In the genomic region with DNA sequence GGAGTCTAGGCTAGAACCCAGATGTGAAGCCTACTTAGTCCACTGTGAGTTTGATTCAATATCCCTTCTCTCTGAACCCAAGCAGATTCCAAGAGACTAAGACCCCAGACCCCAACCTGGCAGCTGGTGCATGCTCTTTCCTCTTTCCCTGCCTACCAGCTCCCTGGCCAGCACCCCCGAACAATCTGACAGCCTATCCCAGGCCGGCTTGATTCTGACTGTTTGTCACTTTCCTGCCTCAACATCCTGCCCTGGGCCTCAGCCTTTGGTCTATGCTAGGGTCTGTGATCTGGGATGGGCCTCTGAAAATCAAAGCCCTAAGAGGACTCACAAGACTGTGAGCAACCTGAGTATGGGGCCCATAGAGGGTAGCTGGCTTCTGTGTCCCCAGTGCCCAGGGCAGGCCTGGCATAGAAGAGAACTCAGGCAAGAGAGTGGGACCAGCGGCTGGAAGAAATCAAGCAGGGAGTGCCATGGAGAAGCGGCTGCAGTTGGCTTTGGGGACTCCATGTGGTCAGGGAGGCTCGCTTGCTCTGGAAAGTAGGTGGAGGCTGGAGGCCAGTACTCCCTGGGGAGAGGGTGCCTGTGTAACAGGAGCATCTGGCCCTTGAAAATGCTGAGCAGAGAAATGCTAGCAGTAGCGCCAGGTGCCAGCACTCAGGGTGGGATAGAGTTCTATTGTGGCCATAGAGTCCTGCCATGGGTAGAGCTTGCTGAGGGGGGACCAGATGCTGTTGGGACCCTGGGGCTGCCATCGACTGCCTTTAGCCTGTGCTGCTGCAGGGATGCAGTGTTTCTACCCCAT, we compare ENCODE assay signal across 23 cellular contexts.
DNase-seq lines count a peak whose midpoint lies in the region; ATAC-seq and TF ChIP-seq lines count a peak whose summit lies in the region.
"Had no signal": no experiment of that assay in that cellular context is flagged by ENCODE, and none has a peak within 500 bp of the region (broad histone marks: within the 10 kb centered on the region; RNA-seq: fewer than 3 reads in every experiment).

No MANE protein-coding gene starts in this region.

- intact Hi-C loops in Caco-2 (cut with micrococcal nuclease; ENCODE audit: unreplicated experiment) (loop anchor here (5.0 kb wide), 1 partner anchor 110 kb away; no protein-coding TSS in a partner anchor), heart left ventricle (cut with DNase I) (loop anchor here (5.0 to 10.0 kb wide), 8 partner anchors 102 to 250 kb away; no protein-coding TSS in a partner anchor)

- POLR2A ChIA-PET in Caco-2 (lab: Charles Lee), result no interaction called here

- ATAC-seq in heart left ventricle, result no peak
- ATAC-seq: Right ventricle myocardium inferior had no signal

- CTCF ChIA-PET in Caco-2 (lab: Charles Lee), result interaction anchor here (0.7 to 2.7 kb wide), 6 partner anchors 12 to 354 kb away, joined by 3 to 11 read pairs (median 6); no protein-coding TSS in a partner anchor

- no peak for TF ChIP-seq CTCF in Caco-2 (IDR thresholded peaks at IDR 0.05; ENCODE audit: insufficient read depth in 1 of 2, low read depth in 1 of 2, low read length in 1 of 2, severe bottlenecking in 1 of 2, unreplicated experiment in 1 of 2)
- TF ChIP-seq CTCF in WERI-Rb-1 (IDR thresholded peaks at IDR 0.05; ENCODE audit: low read depth, low read length), result no peak
- no peak for TF ChIP-seq CTCF in neural crest cell (conservative IDR thresholded peaks at IDR 0.05)
- no peak for TF ChIP-seq CTCF in heart left ventricle (IDR thresholded peaks at IDR 0.05)

- no TSS peak for BruUV-seq in Caco-2 (replicated peaks; lab: Mats Ljungman, UMichigan)

- no peak overlapping the region for H3K4me3 ChIP-seq in Caco-2 (ENCODE audit: low read depth, low read length)
- no peak overlapping the region for H3K4me3 ChIP-seq in WERI-Rb-1 (ENCODE audit: low read depth, low read length)
- no peak overlapping the region for H3K4me3 ChIP-seq in heart left ventricle
- H3K4me3 ChIP-seq: BLaER1 treated with 17β-estradiol and CSF1 and Interleukin-3, amounts not matched to agents 10 nM and 100 nM had no signal

- H3K9me3 ChIP-seq in Caco-2, result no peaks in the 10 kb centered on the region
- no peaks in the 10 kb centered on the region for H3K9me3 ChIP-seq in WERI-Rb-1 (ENCODE audit: severe bottlenecking)
- no peaks in the 10 kb centered on the region for H3K9me3 ChIP-seq in heart left ventricle
- H3K9me3 ChIP-seq: BLaER1 treated with 17β-estradiol and CSF1 and Interleukin-3, amounts not matched to agents 10 nM and 100 nM had no signal

- H3K4me1 ChIP-seq in Caco-2 (peaks cover 43% of the 10 kb centered on the region), heart left ventricle (peaks cover 0 to 19% (median 1%) of the 10 kb centered on the region in 12 donors)

- H3K4me3 Mint-ChIP-seq in Caco-2 (ENCODE audit: unreplicated experiment) (no peak overlapping the region), neural crest cell (no peak overlapping the region)
- H3K4me3 Mint-ChIP-seq: CD4-positive, alpha-beta memory T cell had no signal

- no peaks in the 10 kb centered on the region for H3K36me3 ChIP-seq in Caco-2 (ENCODE audit: control insufficient read depth, insufficient read depth, low read length)
- no peaks in the 10 kb centered on the region for H3K36me3 ChIP-seq in WERI-Rb-1
- H3K36me3 ChIP-seq in heart left ventricle, result no peaks in the 10 kb centered on the region
- H3K36me3 ChIP-seq: BLaER1 treated with 17β-estradiol and CSF1 and Interleukin-3, amounts not matched to agents 10 nM and 100 nM had no signal

- H3K36me3 Mint-ChIP-seq in Caco-2 (ENCODE audit: insufficient read depth, unreplicated experiment) (no peaks in the 10 kb centered on the region), neural crest cell (ENCODE audit: low read depth) (no peaks in the 10 kb centered on the region)
- H3K36me3 Mint-ChIP-seq: CD4-positive, alpha-beta memory T cell; IgD-negative memory B cell had no signal

- H3K27me3 Mint-ChIP-seq in Caco-2 (ENCODE audit: insufficient read depth, unreplicated experiment) (no peaks in the 10 kb centered on the region), neural crest cell (ENCODE audit: low read depth) (no peaks in the 10 kb centered on the region)
- H3K27me3 Mint-ChIP-seq: CD4-positive, alpha-beta memory T cell had no signal

- H3K9me3 Mint-ChIP-seq in Caco-2 (ENCODE audit: unreplicated experiment) (no peaks in the 10 kb centered on the region), neural crest cell (no peaks in the 10 kb centered on the region)
- H3K9me3 Mint-ChIP-seq: CD4-positive, alpha-beta memory T cell had no signal

- H3K27ac Mint-ChIP-seq in Caco-2 (ENCODE audit: unreplicated experiment) (peak overlapping the region; percentile 61), neural crest cell (ENCODE audit: unreplicated experiment) (peak overlapping the region; percentile 71)
- H3K27ac Mint-ChIP-seq: CD4-positive, alpha-beta memory T cell; IgD-negative memory B cell had no signal

- TF ChIP-seq POLR2A in heart left ventricle (IDR thresholded peaks at IDR 0.05), result no peak

- peaks cover 37% of the 10 kb centered on the region for H3K4me1 Mint-ChIP-seq in Caco-2 (ENCODE audit: low read depth, unreplicated experiment)
- peaks cover 4% of the 10 kb centered on the region for H3K4me1 Mint-ChIP-seq in neural crest cell
- H3K4me1 Mint-ChIP-seq: CD4-positive, alpha-beta memory T cell; IgD-negative memory B cell had no signal

- DNase-seq in DMS 273 (lab: John Stamatoyannopoulos, UW; ENCODE audit: unreplicated experiment), result peak; percentile 29
- no peak for DNase-seq in DMS 273 treated with DMSO at 0.1 percent for 48 hours (lab: John Stamatoyannopoulos, UW)
- no peak for DNase-seq in Caco-2
- DNase-seq in WERI-Rb-1, result peak; percentile 6
- DNase-seq in neural crest cell (ENCODE audit: low read depth, low spot score), result no peak
- no peak for DNase-seq in NCI-H187 (lab: John Stamatoyannopoulos, UW)
- no peak for DNase-seq in KG1 (lab: John Stamatoyannopoulos, UW)
- DNase-seq in heart left ventricle, result no peak
- DNase-seq: ACHN; Calu3; CD4-positive, alpha-beta memory T cell; DMS53; GDM1; Karpas-422; MV-4-11; NCI-H187 treated with DMSO at 0.1 percent for 48 hours; NCI-H345; NCI-H526 treated with DMSO at 0.1 percent for 48 hours; OCI-M1 had no signal

- H3K27me3 ChIP-seq in Caco-2 (replicated peaks; ENCODE audit: control insufficient read depth, insufficient read depth, low read length) (no peaks in the 10 kb centered on the region), WERI-Rb-1 (ENCODE audit: insufficient read depth, low read depth, severe bottlenecking) (no peaks in the 10 kb centered on the region), heart left ventricle (no peaks in the 10 kb centered on the region)
- H3K27me3 ChIP-seq: BLaER1 treated with 17β-estradiol and CSF1 and Interleukin-3, amounts not matched to agents 10 nM and 100 nM had no signal

- WGBS in heart left ventricle, 4 donors, result 89 to 99% (median 96%) methylated on average over 7 of the region's 7 CpGs

- no peak overlapping the region for H3K27ac ChIP-seq in WERI-Rb-1
- no peak overlapping the region for H3K27ac ChIP-seq in heart left ventricle
- H3K27ac ChIP-seq: 22Rv1; BLaER1 treated with 17β-estradiol and CSF1 and Interleukin-3, amounts not matched to agents 10 nM and 100 nM had no signal

Comparison
In these comparisons a context has a peak if more than half of its experiments do, and no peak if none do; other contexts are left out.
1. DNase-seq: peak in DMS 273 (single experiment) and WERI-Rb-1 (single experiment); none in DMS 273 treated with DMSO at 0.1 percent for 48 hours (single experiment), Caco-2 (0 of 2), neural crest cell (single experiment), NCI-H187 (0 of 2), KG1 (single experiment) and heart left ventricle (0 of 5).